Comparison of ENCODE assay signal across 8 cellular contexts in genomic region chr10:48289652-48290238, GRCh38. TPM values are rescaled to one million over a fixed set of nuclear protein-coding genes. Genes with fewer than 3 reads are reported as not detected.
DNase-seq lines count a peak whose midpoint lies in the region; ATAC-seq, FAIRE-seq and TF ChIP-seq lines count a peak whose summit lies in the region.

No MANE protein-coding gene starts in this region.

- TF ChIP-seq POLR2A in GM18505 (IDR thresholded peaks at IDR 0.05; ENCODE audit: borderline replicate concordance, extremely low read depth, insufficient read depth, insufficient read length): no peak

- no peaks in the 10 kb centered on the region for H3K36me3 Mint-ChIP-seq in activated T-cell treated with anti-CD3 and anti-CD28 coated beads, Interleukin-2, amount 50 U/mL, for 4 hours (ENCODE audit: insufficient read depth)

- no peaks in the 10 kb centered on the region for H3K27me3 ChIP-seq in pancreas

- peaks cover 0 to 12% (median 4%) of the 10 kb centered on the region in 3 donors for H3K4me1 ChIP-seq in pancreas

- no peak overlapping the region for H3K4me3 Mint-ChIP-seq in activated T-cell treated with anti-CD3 and anti-CD28 coated beads, Interleukin-2, amount 50 U/mL, for 4 hours

- peaks cover 4% of the 10 kb centered on the region for H3K9me3 Mint-ChIP-seq in activated T-cell treated with anti-CD3 and anti-CD28 coated beads, Interleukin-2, amount 50 U/mL, for 4 hours

- no peaks in the 10 kb centered on the region for H3K36me3 ChIP-seq in pancreas

- TF ChIP-seq CTCF in foreskin fibroblast (IDR thresholded peaks at IDR 0.05; ENCODE audit: low read depth, low read length): peak; percentile 79
- peak; percentile 33 to 63 (median 55) for TF ChIP-seq CTCF in pancreas (IDR thresholded peaks at IDR 0.05)

- H3K4me1 Mint-ChIP-seq in activated T-cell treated with anti-CD3 and anti-CD28 coated beads, Interleukin-2, amount 50 U/mL, for 4 hours (ENCODE audit: low read depth): peaks cover 3% of the 10 kb centered on the region

- no peak for FAIRE-seq in pancreas (lab: Jason Lieb, UNC)

- H3K4me3 ChIP-seq in foreskin fibroblast (ENCODE audit: low read depth in 1 of 2, low read length in 2 of 2) (no peak overlapping the region), pancreas (no peak overlapping the region)

- H3K27ac ChIP-seq in pancreas: no peak overlapping the region

- ATAC-seq in HG02642 (IDR thresholded peaks at IDR 0.05; ENCODE audit: poor library complexity, unreplicated experiment) (peak; percentile 64), pancreas (peak; percentile 63 to 84 (median 72)), GM18505 (IDR thresholded peaks at IDR 0.05; ENCODE audit: unreplicated experiment) (no peak)
- peak; percentile 56 to 63 for ATAC-seq in activated T-cell treated with anti-CD3 and anti-CD28 coated beads, Interleukin-2, amount 50 U/mL, for 4 hours

- whole genome bisulfite sequencing in pancreas, 2 donors: 25 to 29% methylated on average over 8 of the region's 8 CpGs

- H3K27me3 Mint-ChIP-seq in activated T-cell treated with anti-CD3 and anti-CD28 coated beads, Interleukin-2, amount 50 U/mL, for 4 hours (ENCODE audit: low read depth): peaks cover 14% of the 10 kb centered on the region

- DNase-seq in NCI-H2227 (lab: John Stamatoyannopoulos, UW; ENCODE audit: unreplicated experiment) (peak; percentile 35), NCI-H2227 treated with DMSO at 0.1 percent for 48 hours (lab: John Stamatoyannopoulos, UW) (no peak), NCI-H69 (lab: John Stamatoyannopoulos, UW) (peak; percentile 67), foreskin fibroblast (peak; percentile 35 to 73), pancreas (peak in 5 of 6 donors; percentile 30 to 74 (median 42))
- peak; percentile 20 for DNase-seq in activated T-cell treated with anti-CD3 and anti-CD28 coated beads, Interleukin-2, amount 50 U/mL, for 4 hours

- no peaks in the 10 kb centered on the region for H3K9me3 ChIP-seq in pancreas

- intact Hi-C loops in pancreas (cut with DNase I): no loop called here

RNA-seq across cellular contexts. Expression of gene FRMPD2, which starts 15.2 kb away (rescaled TPM):
- total RNA-seq in activated T-cell treated with anti-CD3 and anti-CD28 coated beads, Interleukin-2, amount 50 U/mL, for 4 hours: not detected
- total RNA-seq in pancreas: under 1 TPM; 0.13 to 0.47 (median 0.24) TPM
- under 1 TPM; 0.08 to 0.28 TPM for polyA plus RNA-seq in pancreas

RNA-seq across cellular contexts. Expression of gene MAPK8, which starts 16.7 kb away (rescaled TPM):
- 10 to 100 TPM; 31.5 to 34.5 (median 33.7) TPM for total RNA-seq in activated T-cell treated with anti-CD3 and anti-CD28 coated beads, Interleukin-2, amount 50 U/mL, for 4 hours
- total RNA-seq in pancreas: 10 to 100 TPM; 14.4 to 25.5 (median 17.9) TPM
- 10 to 100 TPM in 1 of 2 donors, 1 to 10 TPM in 1; 4.0 to 12.8 TPM for polyA plus RNA-seq in pancreas
